Comparison of ENCODE assay signal across 8 cellular contexts in genomic region chr16:4115209-4115940, GRCh38. TPM values are rescaled to one million over a fixed set of nuclear protein-coding genes. Genes with fewer than 3 reads are reported as not detected.
DNase-seq lines count a peak whose midpoint lies in the region; ATAC-seq lines count a peak whose summit lies in the region.

No MANE protein-coding gene starts in this region.

- no peak overlapping the region for H2BK15ac ChIP-seq in mesendoderm (replicated peaks; ENCODE audit: low read depth)

- H3K9me3 ChIP-seq in effector memory CD4-positive, alpha-beta T cell (ENCODE audit: control insufficient read depth, low read length) = no peaks in the 10 kb centered on the region

- no CpG with 5 or more reads among the region's 73 CpGs for WGBS in mesendoderm (ENCODE audit: extremely low coverage, insufficient coverage, low lambda C conversion rate)

- H3K4ac ChIP-seq in mesendoderm (ENCODE audit: low read depth, low read length) = no peak overlapping the region

- H3K36me3 ChIP-seq in effector memory CD4-positive, alpha-beta T cell (ENCODE audit: control insufficient read depth, insufficient read depth, low read length) = no peaks in the 10 kb centered on the region
- H3K36me3 ChIP-seq in mesendoderm (ENCODE audit: control insufficient read depth, insufficient read depth, low read length) = no peaks in the 10 kb centered on the region

- H3K27ac ChIP-seq in effector memory CD4-positive, alpha-beta T cell (ENCODE audit: insufficient read depth, low read length, poor library complexity, severe bottlenecking) = peak overlapping the region; percentile 7
- no peak overlapping the region for H3K27ac ChIP-seq in mesendoderm (ENCODE audit: low read depth, low read length)

- H4K8ac ChIP-seq in mesendoderm (ENCODE audit: low read depth, low read length) = no peak overlapping the region

- H3K23ac ChIP-seq in mesendoderm (ENCODE audit: low read length) = no peak overlapping the region

- H3K4me2 ChIP-seq in mesendoderm (ENCODE audit: low read length) = peak overlapping the region; percentile 77

- no peak overlapping the region for H3K18ac ChIP-seq in mesendoderm (ENCODE audit: low read length)

- H3K56ac ChIP-seq in mesendoderm (ENCODE audit: low read length) = peak overlapping the region; percentile 70

- H2BK120ac ChIP-seq in mesendoderm (ENCODE audit: low read depth, low read length) = no peak overlapping the region

- no peaks in the 10 kb centered on the region for H3K79me2 ChIP-seq in mesendoderm (ENCODE audit: control insufficient read depth, insufficient read depth, low read length)

- H2BK5ac ChIP-seq in mesendoderm (ENCODE audit: low read length) = no peak overlapping the region

- no peaks in the 10 kb centered on the region for H3K79me1 ChIP-seq in mesendoderm (ENCODE audit: low read length)

- H3K27me3 ChIP-seq in effector memory CD4-positive, alpha-beta T cell (replicated peaks; ENCODE audit: control insufficient read depth, insufficient read depth, low read length, poor library complexity, severe bottlenecking) = no peaks in the 10 kb centered on the region
- H3K27me3 ChIP-seq in mesendoderm (ENCODE audit: insufficient read depth, low read length, poor library complexity) = no peaks in the 10 kb centered on the region

- peak overlapping the region; percentile 60 for H3K4me3 ChIP-seq in effector memory CD4-positive, alpha-beta T cell (ENCODE audit: insufficient read depth, low read depth, low read length, poor library complexity, severe bottlenecking)
- H3K4me3 ChIP-seq in mesendoderm (ENCODE audit: low read length) = peak overlapping the region; percentile 29

- peak; percentile 51 for DNase-seq in COR-L47 (lab: John Stamatoyannopoulos, UW)
- DNase-seq in NCI-H1105 treated with DMSO at 0.1 percent for 48 hours (lab: John Stamatoyannopoulos, UW) = peak; percentile 24
- DNase-seq in activated CD4-positive, alpha-beta T cell treated with anti-CD3 and anti-CD28 coated beads, Interleukin-2, amount 50 U/mL, for 48 hours = peak; percentile 50 to 61
- peak in 2 of 3 donors; percentile 8 to 15 for DNase-seq in effector memory CD4-positive, alpha-beta T cell
- peak; percentile 66 for DNase-seq in mesendoderm
- peak; percentile 11 to 13 for DNase-seq in stimulated activated CD8-positive, alpha-beta memory T cell treated with anti-CD3 and anti-CD28 coated beads, Interleukin-7, amount 100 ng/mL, for 48 hours (ENCODE audit: extremely low read depth in 1 of 2, low read depth in 1 of 2)
- no peak for DNase-seq in inferior parietal cortex (ENCODE audit: extremely low spot score)

- ATAC-seq in GM21723 (IDR thresholded peaks at IDR 0.05; ENCODE audit: unreplicated experiment) = peak; percentile 35

- H2AK5ac ChIP-seq in mesendoderm (ENCODE audit: low read length) = no peak overlapping the region

- H4K5ac ChIP-seq in mesendoderm (ENCODE audit: low read length) = no peak overlapping the region

- H3K4me1 ChIP-seq in effector memory CD4-positive, alpha-beta T cell (ENCODE audit: control insufficient read depth, insufficient read depth, low read length, poor library complexity, severe bottlenecking) = peaks cover 12% of the 10 kb centered on the region
- no peaks in the 10 kb centered on the region for H3K4me1 ChIP-seq in mesendoderm (ENCODE audit: control insufficient read depth, low read depth, low read length)

- peak overlapping the region; percentile 66 for H3K9ac ChIP-seq in mesendoderm (ENCODE audit: low read length)

RNA-seq across cellular contexts. Expression of gene ADCY9, which starts 0.9 kb away (rescaled TPM):
- 2.8 TPM for polyA plus RNA-seq in mesendoderm (2013, experiment 1 of 2)
- 2.9 TPM for polyA plus RNA-seq in mesendoderm (2013, experiment 2 of 2)
